In genomic region chr9:113596616-113597320, GRCh38 we compare ENCODE assay signal across 1 cellular context.
TF ChIP-seq lines count a peak whose summit lies in the region.

No MANE protein-coding gene starts in this region.

TF ChIP-seq in IMR-90, 13 proteins besides CTCF, POLR2A, EP300 and RAD21 (continued from another document):
- TF ChIP-seq ELK1 (IDR thresholded peaks at IDR 0.05; ENCODE audit: borderline replicate concordance, low read depth, low read length): no peak
- TF ChIP-seq FOS (IDR thresholded peaks at IDR 0.05; ENCODE audit: low read depth, low read length): no peak
- TF ChIP-seq NFE2L2 (IDR thresholded peaks at IDR 0.05; ENCODE audit: low read depth, low read length): no peak
- no peak for TF ChIP-seq USF2 (IDR thresholded peaks at IDR 0.05; ENCODE audit: low read depth, low read length)
- no peak for TF ChIP-seq SMC3 (IDR thresholded peaks at IDR 0.05; ENCODE audit: low read depth, low read length)
- no peak for TF ChIP-seq RCOR1 (IDR thresholded peaks at IDR 0.05; ENCODE audit: insufficient replicate concordance, low read length)
- TF ChIP-seq CHD1 (IDR thresholded peaks at IDR 0.05; ENCODE audit: low read depth, low read length): no peak
- TF ChIP-seq MAZ (IDR thresholded peaks at IDR 0.05; ENCODE audit: borderline replicate concordance, low read depth, low read length): no peak
- TF ChIP-seq MAFK (IDR thresholded peaks at IDR 0.05; ENCODE audit: low read depth, low read length): no peak
- no peak for TF ChIP-seq RFX5 (IDR thresholded peaks at IDR 0.05; ENCODE audit: low read depth, low read length)
- TF ChIP-seq CEBPB (IDR thresholded peaks at IDR 0.05; ENCODE audit: low read depth, low read length): no peak
- TF ChIP-seq BHLHE40 (IDR thresholded peaks at IDR 0.05; ENCODE audit: low read depth, low read length): no peak
